12 cellular contexts compared by ENCODE assay signal in the genomic region with DNA sequence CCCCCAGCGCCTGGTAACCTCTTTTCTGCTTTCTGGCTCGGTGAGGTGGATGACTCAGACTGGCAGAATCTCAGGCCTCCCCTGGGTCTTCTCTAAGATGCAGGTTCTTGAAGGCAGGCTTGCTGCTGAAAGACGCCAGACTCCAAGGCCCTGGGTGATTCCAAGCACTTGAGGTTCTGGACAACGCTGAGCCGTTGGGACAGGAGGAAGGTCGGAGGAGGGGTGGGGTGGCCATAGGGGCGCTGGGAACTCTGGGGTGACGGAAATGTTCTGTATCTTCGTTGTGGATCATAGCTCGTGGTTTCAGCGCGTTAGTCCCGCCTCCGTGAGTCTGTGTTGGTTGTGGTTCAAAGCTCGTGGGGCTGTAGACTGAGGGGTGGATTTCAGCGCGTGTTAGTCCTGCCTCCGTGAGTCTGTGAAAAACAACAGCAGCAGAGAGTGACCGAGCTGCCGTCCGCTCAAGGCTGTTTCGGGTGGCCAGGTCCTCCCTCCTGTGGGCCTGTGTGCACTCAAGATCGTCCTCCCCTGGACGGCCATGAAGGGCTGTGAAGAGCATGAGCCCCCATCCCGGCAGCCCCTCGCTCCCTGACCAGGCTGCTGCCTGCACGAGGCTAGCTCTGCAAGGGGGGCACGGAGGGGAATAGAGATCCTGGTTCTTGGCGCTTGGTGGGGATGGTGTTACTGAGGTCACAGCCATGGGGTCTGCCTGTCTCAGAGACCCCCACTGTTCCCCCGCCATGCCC. TPM values are rescaled to one million over a fixed set of nuclear protein-coding genes. Genes with fewer than 3 reads are reported as not detected.
A peak's percentile ranks its signal among the peaks of the same experiment; 100 is the strongest.
DNase-seq lines count a peak whose midpoint lies in the region; ATAC-seq and TF ChIP-seq lines count a peak whose summit lies in the region.
"Had no signal": no experiment of that assay in that cellular context is flagged by ENCODE, and none has a peak within 500 bp of the region (broad histone marks: within the 10 kb centered on the region; RNA-seq: fewer than 3 reads in every experiment).

No MANE protein-coding gene starts in this region.

- H3K27me3 ChIP-seq in CD4-positive, alpha-beta T cell (ENCODE audit: control insufficient read depth, insufficient read depth, low read length), result no peaks in the 10 kb centered on the region

- POLR2A ChIA-PET in CD4-positive, alpha-beta T cell (lab: Charles Lee), result interaction anchor here (1.0 to 1.5 kb wide), 6 partner anchors 12 to 80 kb away, joined by 3 to 13 read pairs (median 5); partner anchors contain the start of gene MRGBP

- CTCF ChIA-PET in CD4-positive, alpha-beta T cell (lab: Charles Lee), result interaction anchor here (1.3 kb wide), 1 partner anchor 24 kb away, joined by 6 read pairs; no protein-coding TSS in a partner anchor
- CTCF ChIA-PET in activated naive CD4-positive, alpha-beta T cell treated with anti-CD3 and anti-CD28 coated beads for 36 hours (lab: Charles Lee), result interaction anchor here (0.9 kb wide), 1 partner anchor 75 kb away, joined by 3 read pairs; no protein-coding TSS in a partner anchor

- H3K27ac Mint-ChIP-seq in CD4-positive, alpha-beta T cell, result peak overlapping the region; percentile 89
- H3K27ac Mint-ChIP-seq in activated naive CD4-positive, alpha-beta T cell treated with anti-CD3 and anti-CD28 coated beads for 36 hours, result no peak overlapping the region
- H3K27ac Mint-ChIP-seq in natural killer cell treated with Interleukin-12 subunit alpha and Interleukin-12 subunit beta and Interleukin-15 and Interleukin-18, amount 100 ng/mL, for 72 hours, result no peak overlapping the region

- intact Hi-C loops in CD4-positive, alpha-beta T cell (cut with DNase I, micrococcal nuclease), result loop anchor here (1.0 to 2.0 kb wide), 2 partner anchors 22 to 24 kb away; no protein-coding TSS in a partner anchor
- intact Hi-C loops in activated naive CD4-positive, alpha-beta T cell treated with anti-CD3 and anti-CD28 coated beads for 36 hours (cut with micrococcal nuclease), result no loop called here

- no peaks in the 10 kb centered on the region for H3K27me3 Mint-ChIP-seq in CD4-positive, alpha-beta T cell
- no peaks in the 10 kb centered on the region for H3K27me3 Mint-ChIP-seq in activated naive CD4-positive, alpha-beta T cell treated with anti-CD3 and anti-CD28 coated beads for 36 hours (ENCODE audit: low read depth)
- H3K27me3 Mint-ChIP-seq in natural killer cell treated with Interleukin-12 subunit alpha and Interleukin-12 subunit beta and Interleukin-15 and Interleukin-18, amount 100 ng/mL, for 72 hours, result peaks cover 0 to 8% of the 10 kb centered on the region in 2 donors

- peaks cover 5% of the 10 kb centered on the region for H3K9me3 Mint-ChIP-seq in CD4-positive, alpha-beta T cell
- peaks cover 9% of the 10 kb centered on the region for H3K9me3 Mint-ChIP-seq in activated naive CD4-positive, alpha-beta T cell treated with anti-CD3 and anti-CD28 coated beads for 36 hours
- H3K9me3 Mint-ChIP-seq in natural killer cell treated with Interleukin-12 subunit alpha and Interleukin-12 subunit beta and Interleukin-15 and Interleukin-18, amount 100 ng/mL, for 72 hours, result peaks cover under 1% of the 10 kb centered on the region

- no peak for TF ChIP-seq CTCF in CD4-positive, alpha-beta T cell (IDR thresholded peaks at IDR 0.05)
- TF ChIP-seq CTCF in omental fat pad (IDR thresholded peaks at IDR 0.05), result no peak

- H3K9me3 ChIP-seq in CD4-positive, alpha-beta T cell (ENCODE audit: control insufficient read depth, low read length), result peaks cover 14% of the 10 kb centered on the region
- H3K9me3 ChIP-seq: gastrocnemius medialis had no signal

- H3K4me1 Mint-ChIP-seq in CD4-positive, alpha-beta T cell (ENCODE audit: low read depth), result peaks cover 35% of the 10 kb centered on the region
- peaks cover 26% of the 10 kb centered on the region for H3K4me1 Mint-ChIP-seq in activated naive CD4-positive, alpha-beta T cell treated with anti-CD3 and anti-CD28 coated beads for 36 hours (ENCODE audit: low read depth)
- peaks cover 10 to 14% of the 10 kb centered on the region in 2 donors for H3K4me1 Mint-ChIP-seq in natural killer cell treated with Interleukin-12 subunit alpha and Interleukin-12 subunit beta and Interleukin-15 and Interleukin-18, amount 100 ng/mL, for 72 hours (ENCODE audit: low read depth in 2 of 2)

- peak overlapping the region; percentile 62 for H3K4me3 Mint-ChIP-seq in CD4-positive, alpha-beta T cell
- no peak overlapping the region for H3K4me3 Mint-ChIP-seq in activated naive CD4-positive, alpha-beta T cell treated with anti-CD3 and anti-CD28 coated beads for 36 hours
- peak overlapping the region; percentile 59 for H3K4me3 Mint-ChIP-seq in natural killer cell treated with Interleukin-12 subunit alpha and Interleukin-12 subunit beta and Interleukin-15 and Interleukin-18, amount 100 ng/mL, for 72 hours

- peaks cover under 1% of the 10 kb centered on the region for H3K36me3 Mint-ChIP-seq in CD4-positive, alpha-beta T cell (ENCODE audit: low read depth)
- peaks cover 2% of the 10 kb centered on the region for H3K36me3 Mint-ChIP-seq in activated naive CD4-positive, alpha-beta T cell treated with anti-CD3 and anti-CD28 coated beads for 36 hours (ENCODE audit: low read depth)
- H3K36me3 Mint-ChIP-seq in natural killer cell treated with Interleukin-12 subunit alpha and Interleukin-12 subunit beta and Interleukin-15 and Interleukin-18, amount 100 ng/mL, for 72 hours, result peaks cover 15% of the 10 kb centered on the region

- peak; percentile 97 for ATAC-seq in CD4-positive, alpha-beta T cell (ENCODE audit: poor library complexity)
- ATAC-seq in natural killer cell treated with Interleukin-12 subunit alpha and Interleukin-12 subunit beta and Interleukin-15 and Interleukin-18, amount 100 ng/mL, for 72 hours, result peak; percentile 65 to 73
- no peak for ATAC-seq in GM19397 (IDR thresholded peaks at IDR 0.05; ENCODE audit: unreplicated experiment)
- no peak for ATAC-seq in omental fat pad (ENCODE audit: low FRiP score)
- no peak for ATAC-seq in GM21529 (IDR thresholded peaks at IDR 0.05; ENCODE audit: unreplicated experiment)
- ATAC-seq: gastrocnemius medialis, GM12878 had no signal

- peak overlapping the region; percentile 10 for H3K27ac ChIP-seq in CD4-positive, alpha-beta T cell (ENCODE audit: low read depth, low read length)
- H3K27ac ChIP-seq: gastrocnemius medialis had no signal

- DNase-seq in CD4-positive, alpha-beta T cell, result peak; percentile 22 to 60 (median 37)
- DNase-seq in T follicular helper cell (ENCODE audit: low read depth) (peak; percentile 15), omental fat pad (ENCODE audit: low spot score) (no peak), HK-2 (ENCODE audit: unreplicated experiment) (no peak)
- peak; percentile 33 for DNase-seq in activated naive CD4-positive, alpha-beta T cell treated with anti-CD3 and anti-CD28 coated beads for 36 hours
- no peak for DNase-seq in natural killer cell treated with Interleukin-12 subunit alpha and Interleukin-12 subunit beta and Interleukin-15 and Interleukin-18, amount 100 ng/mL, for 72 hours (ENCODE audit: low spot score)
- DNase-seq: BE2C, gastrocnemius medialis, SW 1271 had no signal

RNA-seq across cellular contexts. Expression of gene NTSR1, which starts 7.7 kb away (rescaled TPM):
- under 1 TPM; 0.55 to 0.56 TPM for total RNA-seq in CD4-positive, alpha-beta T cell
- not detected for total RNA-seq in activated naive CD4-positive, alpha-beta T cell treated with anti-CD3 and anti-CD28 coated beads for 36 hours
- not detected for total RNA-seq in natural killer cell treated with Interleukin-12 subunit alpha and Interleukin-12 subunit beta and Interleukin-15 and Interleukin-18, amount 100 ng/mL, for 72 hours
- under 1 TPM in 2 of 4 donors, not detected in 2; 0.24 to 0.25 TPM for total RNA-seq in omental fat pad
- total RNA-seq: GM12878 had no signal

Comparison
In these comparisons a context has a peak if more than half of its experiments do, and no peak if none do; other contexts are left out.
1. ATAC-seq: peak in CD4-positive, alpha-beta T cell (single experiment) and natural killer cell treated with Interleukin-12 subunit alpha and Interleukin-12 subunit beta and Interleukin-15 and Interleukin-18, amount 100 ng/mL, for 72 hours (2 of 2); none in GM19397 (single experiment), omental fat pad (single experiment) and GM21529 (single experiment).
2. DNase-seq: peak in CD4-positive, alpha-beta T cell (10 of 10), T follicular helper cell (single experiment) and activated naive CD4-positive, alpha-beta T cell treated with anti-CD3 and anti-CD28 coated beads for 36 hours (single experiment); none in natural killer cell treated with Interleukin-12 subunit alpha and Interleukin-12 subunit beta and Interleukin-15 and Interleukin-18, amount 100 ng/mL, for 72 hours (single experiment), omental fat pad (single experiment) and HK-2 (single experiment).